In genomic region chr17:75088902-75089417, GRCh38 we compare ENCODE assay signal across 10 cellular contexts. TPM values are rescaled to one million over a fixed set of nuclear protein-coding genes. Genes with fewer than 3 reads are reported as not detected.
DNase-seq lines count a peak whose midpoint lies in the region; ATAC-seq, FAIRE-seq and TF ChIP-seq lines count a peak whose summit lies in the region.
"Had no signal": no experiment of that assay in that cellular context is flagged by ENCODE, and none has a peak within 500 bp of the region (broad histone marks: within the 10 kb centered on the region; RNA-seq: fewer than 3 reads in every experiment).

No MANE protein-coding gene starts in this region.

- H3K36me3 Mint-ChIP-seq in activated naive CD4-positive, alpha-beta T cell treated with anti-CD3 and anti-CD28 coated beads, Interleukin-2, amount 50 U/mL, for 24 hours = no peaks in the 10 kb centered on the region
- H3K36me3 Mint-ChIP-seq in activated naive CD4-positive, alpha-beta T cell treated with anti-CD3 and anti-CD28 coated beads, Interleukin-2, amount 50 U/mL, for 72 hours = no peaks in the 10 kb centered on the region

- DNase-seq in activated naive CD4-positive, alpha-beta T cell treated with anti-CD3 and anti-CD28 coated beads, Interleukin-2, amount 50 U/mL, for 16 hours = no peak
- no peak for DNase-seq in activated naive CD4-positive, alpha-beta T cell treated with anti-CD3 and anti-CD28 coated beads, Interleukin-2, amount 50 U/mL, for 72 hours (ENCODE audit: low spot score in 2 of 2)
- DNase-seq in kidney (no peak), upper lobe of left lung (peak in 1 of 2 donors; percentile 85), NCI-H1105 (lab: John Stamatoyannopoulos, UW) (no peak), COLO668 (lab: John Stamatoyannopoulos, UW; ENCODE audit: unreplicated experiment) (no peak)
- DNase-seq: NCI-H2029 treated with DMSO at 0.1 percent for 48 hours had no signal

- H3K36me3 ChIP-seq in kidney (ENCODE audit: control insufficient read depth in 1 of 2, insufficient read depth in 2 of 2, low read length in 2 of 2) (no peaks in the 10 kb centered on the region), upper lobe of left lung (peaks cover 0 to 2% (median 0%) of the 10 kb centered on the region in 4 donors)

- no peaks in the 10 kb centered on the region for H3K9me3 Mint-ChIP-seq in activated naive CD4-positive, alpha-beta T cell treated with anti-CD3 and anti-CD28 coated beads, Interleukin-2, amount 50 U/mL, for 24 hours
- H3K9me3 Mint-ChIP-seq in activated naive CD4-positive, alpha-beta T cell treated with anti-CD3 and anti-CD28 coated beads, Interleukin-2, amount 50 U/mL, for 72 hours = no peaks in the 10 kb centered on the region

- peak overlapping the region; percentile 80 for H3K4me3 Mint-ChIP-seq in activated naive CD4-positive, alpha-beta T cell treated with anti-CD3 and anti-CD28 coated beads, Interleukin-2, amount 50 U/mL, for 24 hours

- WGBS in upper lobe of left lung, 2 donors = 58% methylated on average over 2 of the region's 2 CpGs; no CpG with 5 or more reads in 1 of the 2 donors

- TF ChIP-seq POLR2A in upper lobe of left lung (IDR thresholded peaks at IDR 0.05) = peak in 1 of 4 donors; percentile 55

- peak overlapping the region; percentile 86 for H3K27ac Mint-ChIP-seq in activated naive CD4-positive, alpha-beta T cell treated with anti-CD3 and anti-CD28 coated beads, Interleukin-2, amount 50 U/mL, for 24 hours
- peak overlapping the region in 1 of 2 donors; percentile 55 for H3K27ac Mint-ChIP-seq in activated naive CD4-positive, alpha-beta T cell treated with anti-CD3 and anti-CD28 coated beads, Interleukin-2, amount 50 U/mL, for 72 hours

- peak overlapping the region; percentile 89 to 92 for H3K27ac ChIP-seq in kidney (ENCODE audit: low read depth in 2 of 2, low read length in 2 of 2)
- H3K27ac ChIP-seq in upper lobe of left lung = peak overlapping the region; percentile 95 to 98 (median 98)

- intact Hi-C loops in kidney (cut with DNase I) = no loop called here

- H3K9me3 ChIP-seq in kidney (ENCODE audit: control insufficient read depth in 1 of 2, low read length in 2 of 2) (no peaks in the 10 kb centered on the region), upper lobe of left lung (no peaks in the 10 kb centered on the region)

- peak overlapping the region; percentile 12 to 67 for H3K4me3 ChIP-seq in kidney (ENCODE audit: low read length in 2 of 2)
- H3K4me3 ChIP-seq in upper lobe of left lung = peak overlapping the region in 3 of 4 donors; percentile 59 to 73 (median 60)

- TF ChIP-seq EP300 in upper lobe of left lung (IDR thresholded peaks at IDR 0.05) = no peak

- H3K27me3 Mint-ChIP-seq in activated naive CD4-positive, alpha-beta T cell treated with anti-CD3 and anti-CD28 coated beads, Interleukin-2, amount 50 U/mL, for 24 hours = no peaks in the 10 kb centered on the region

- H3K4me1 Mint-ChIP-seq in activated naive CD4-positive, alpha-beta T cell treated with anti-CD3 and anti-CD28 coated beads, Interleukin-2, amount 50 U/mL, for 24 hours = peaks cover 55% of the 10 kb centered on the region

- peak; percentile 47 to 61 for ATAC-seq in activated naive CD4-positive, alpha-beta T cell treated with anti-CD3 and anti-CD28 coated beads, Interleukin-2, amount 50 U/mL, for 72 hours
- ATAC-seq in upper lobe of left lung (ENCODE audit: low FRiP score in 2 of 2) (peak; percentile 41 to 61), HG03045 (IDR thresholded peaks at IDR 0.05; ENCODE audit: unreplicated experiment) (no peak)

- H3K4me1 ChIP-seq in kidney (ENCODE audit: control insufficient read depth in 1 of 2, insufficient read depth in 1 of 2, low read depth in 1 of 2, low read length in 2 of 2) = peaks cover 29 to 54% of the 10 kb centered on the region in 2 donors
- peaks cover 65 to 89% (median 68%) of the 10 kb centered on the region in 4 donors for H3K4me1 ChIP-seq in upper lobe of left lung

- no peak for FAIRE-seq in kidney (lab: Jason Lieb, UNC)
- FAIRE-seq: G401.6 had no signal

- no peaks in the 10 kb centered on the region for H3K27me3 ChIP-seq in upper lobe of left lung

- H3K9ac ChIP-seq in kidney (ENCODE audit: low read length in 2 of 2) = peak overlapping the region; percentile 6 to 89

- no peak for TF ChIP-seq CTCF in kidney (IDR thresholded peaks at IDR 0.05; ENCODE audit: borderline replicate concordance, extremely low read depth, insufficient read depth)
- TF ChIP-seq CTCF in upper lobe of left lung (IDR thresholded peaks at IDR 0.05) = no peak

RNA-seq across cellular contexts. Expression of gene SLC16A5, which starts 1.2 kb away (rescaled TPM):
- 10 to 100 TPM in 1 of 2 donors, 1 to 10 TPM in 1; 6.0 to 10.9 TPM for total RNA-seq in activated naive CD4-positive, alpha-beta T cell treated with anti-CD3 and anti-CD28 coated beads, Interleukin-2, amount 50 U/mL, for 72 hours
- total RNA-seq in kidney (184 TPM), upper lobe of left lung (100 to 1,000 TPM in 4 of 6 donors, 10 to 100 TPM in 2; 40.6 to 234 (median 123) TPM)
- 28.4 TPM for polyA plus RNA-seq in kidney (ENCODE audit: insufficient read depth, low read depth, low replicate concordance)

RNA-seq across cellular contexts. Expression of gene ARMC7, which starts 20.8 kb away (rescaled TPM):
- 1 to 10 TPM; 7.0 to 9.9 TPM for total RNA-seq in activated naive CD4-positive, alpha-beta T cell treated with anti-CD3 and anti-CD28 coated beads, Interleukin-2, amount 50 U/mL, for 72 hours
- 31.8 TPM for total RNA-seq in kidney
- 35.1 TPM for polyA plus RNA-seq in kidney (ENCODE audit: insufficient read depth, low read depth, low replicate concordance)
- 10 to 100 TPM in 5 of 6 donors, 1 to 10 TPM in 1; 7.3 to 29.5 (median 16.6) TPM for total RNA-seq in upper lobe of left lung

RNA-seq across cellular contexts. Expression of gene KCTD2, which starts 41.9 kb away (rescaled TPM):
- 10 to 100 TPM; 17.4 to 19.4 TPM for total RNA-seq in activated naive CD4-positive, alpha-beta T cell treated with anti-CD3 and anti-CD28 coated beads, Interleukin-2, amount 50 U/mL, for 72 hours
- total RNA-seq in kidney (30.2 TPM), upper lobe of left lung (10 to 100 TPM; 17.8 to 26.1 (median 22.9) TPM)
- 26.0 TPM for polyA plus RNA-seq in kidney (ENCODE audit: insufficient read depth, low read depth, low replicate concordance)

RNA-seq across cellular contexts. Expression of gene ATP5PD, which starts 42.2 kb away (rescaled TPM):
- 100 to 1,000 TPM; 193 to 218 TPM for total RNA-seq in activated naive CD4-positive, alpha-beta T cell treated with anti-CD3 and anti-CD28 coated beads, Interleukin-2, amount 50 U/mL, for 72 hours
- total RNA-seq in kidney (261 TPM), upper lobe of left lung (100 to 1,000 TPM; 126 to 198 (median 186) TPM)
- polyA plus RNA-seq in kidney (ENCODE audit: insufficient read depth, low read depth, low replicate concordance) = 916 TPM

RNA-seq across cellular contexts. Expression of gene NT5C, which starts 42.6 kb away (rescaled TPM):
- total RNA-seq in activated naive CD4-positive, alpha-beta T cell treated with anti-CD3 and anti-CD28 coated beads, Interleukin-2, amount 50 U/mL, for 72 hours = 10 to 100 TPM; 51.7 to 52.8 TPM
- total RNA-seq in kidney (59.4 TPM), upper lobe of left lung (100 to 1,000 TPM in 2 of 6 donors, 10 to 100 TPM in 4; 46.4 to 113 (median 76.6) TPM)
- 74.9 TPM for polyA plus RNA-seq in kidney (ENCODE audit: insufficient read depth, low read depth, low replicate concordance)
